In the genomic region with DNA sequence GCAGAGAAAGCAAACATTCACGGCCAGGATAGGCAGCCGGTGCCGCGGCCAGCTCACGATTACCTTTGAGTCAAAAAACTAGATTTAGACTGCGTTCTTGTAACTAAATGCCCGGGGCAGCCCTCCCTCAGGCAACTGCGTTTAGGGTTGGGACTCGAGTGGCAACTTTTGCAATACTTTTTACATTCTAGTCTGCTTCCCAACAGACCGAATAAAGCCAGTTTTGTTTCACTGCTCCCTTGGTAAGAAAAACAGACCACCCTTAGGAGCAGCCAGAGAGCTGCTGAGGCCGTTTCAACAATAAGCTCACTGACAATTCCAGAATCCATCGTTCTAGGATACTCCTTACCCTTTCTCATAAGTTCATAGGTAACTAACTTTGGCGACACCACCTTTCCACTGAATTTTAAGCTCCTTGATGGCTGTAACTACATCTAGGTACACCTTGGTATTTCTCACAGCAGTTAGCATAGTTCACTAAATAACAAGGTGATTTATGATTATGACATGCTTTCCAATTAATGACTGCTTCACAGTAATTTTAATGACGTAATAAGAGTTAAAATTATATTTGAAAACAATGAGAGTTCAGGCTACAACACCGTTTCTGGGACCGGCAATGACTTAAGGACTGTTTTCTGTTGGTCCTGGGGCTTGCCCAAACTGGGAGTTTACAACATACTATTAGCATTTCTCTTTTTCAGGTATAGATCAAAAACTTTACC, we compare ENCODE assay signal across 8 cellular contexts. TPM values are rescaled to one million over a fixed set of nuclear protein-coding genes. Genes with fewer than 3 reads are reported as not detected.
DNase-seq lines count a peak whose midpoint lies in the region; ATAC-seq and TF ChIP-seq lines count a peak whose summit lies in the region.

No MANE protein-coding gene starts in this region.

- no peak for DNase-seq in GM12864 (ENCODE audit: low read depth)
- peak; percentile 30 for DNase-seq in LoVo (ENCODE audit: low spot score)
- DNase-seq in adrenal gland = peak in 1 of 7 donors; percentile 23
- no peak for DNase-seq in COLO829 (ENCODE audit: low spot score)

- WGBS in adrenal gland, 4 donors = 1 to 2% (median 1%) methylated on average over 16 of the region's 16 CpGs

- H3K27me3 ChIP-seq in adrenal gland (no peaks in the 10 kb centered on the region), iPS-15b (ENCODE audit: control insufficient read depth, insufficient read depth, low read length) (no peaks in the 10 kb centered on the region)

- TF ChIP-seq CTCF in GM12864 (IDR thresholded peaks at IDR 0.05; ENCODE audit: low read depth, low read length, missing control alignments) = no peak
- no peak for TF ChIP-seq CTCF in adrenal gland (IDR thresholded peaks at IDR 0.05)

- H3K4me1 ChIP-seq in adrenal gland (replicated peaks in 1 of 2) = peaks cover 13 to 30% of the 10 kb centered on the region in 2 donors
- H3K4me1 ChIP-seq in iPS-15b (ENCODE audit: control insufficient read depth, insufficient read depth, low read length) = peaks cover 4% of the 10 kb centered on the region

- peak overlapping the region; percentile 96 for H3K9ac ChIP-seq in iPS-15b (ENCODE audit: low read depth, low read length)

- ATAC-seq in HG02884 (IDR thresholded peaks at IDR 0.05; ENCODE audit: unreplicated experiment) (no peak), GM18861 (IDR thresholded peaks at IDR 0.05; ENCODE audit: unreplicated experiment) (no peak)

- H3K36me3 ChIP-seq in adrenal gland (replicated peaks in 1 of 2) (no peaks in the 10 kb centered on the region), iPS-15b (ENCODE audit: control insufficient read depth, insufficient read depth, low read length) (no peaks in the 10 kb centered on the region)

- H3K9me3 ChIP-seq in adrenal gland (replicated peaks in 1 of 3) (no peaks in the 10 kb centered on the region), iPS-15b (ENCODE audit: control insufficient read depth, insufficient read depth, low read length) (no peaks in the 10 kb centered on the region)

- H3K4me3 ChIP-seq in GM12864 (ENCODE audit: low read depth, low read length) (peak overlapping the region; percentile 76), adrenal gland (peak overlapping the region; percentile 13 to 84 (median 68)), iPS-15b (ENCODE audit: low read depth, low read length) (peak overlapping the region; percentile 98), skin epidermis (peak overlapping the region; percentile 67 to 94 (median 80))

- H3K27ac ChIP-seq in adrenal gland (peak overlapping the region; percentile 88 to 99 (median 96)), skin epidermis (peak overlapping the region; percentile 86 to 100 (median 98))

- intact Hi-C loops in adrenal gland (cut with DNase I) = no loop called here

- TF ChIP-seq POLR2A in adrenal gland (IDR thresholded peaks at IDR 0.05) = no peak

RNA-seq across cellular contexts. Expression of gene RAPGEF6, which starts 0.9 kb away (rescaled TPM):
- 10 to 100 TPM in 7 of 8 donors, 1 to 10 TPM in 1; 8.3 to 25.6 (median 17.9) TPM for total RNA-seq in adrenal gland
- polyA plus RNA-seq in adrenal gland = 10 to 100 TPM in 1 of 3 donors, 1 to 10 TPM in 2; 2.5 to 10.5 (median 4.6) TPM
